19 cellular contexts compared by ENCODE assay signal in the genomic region with DNA sequence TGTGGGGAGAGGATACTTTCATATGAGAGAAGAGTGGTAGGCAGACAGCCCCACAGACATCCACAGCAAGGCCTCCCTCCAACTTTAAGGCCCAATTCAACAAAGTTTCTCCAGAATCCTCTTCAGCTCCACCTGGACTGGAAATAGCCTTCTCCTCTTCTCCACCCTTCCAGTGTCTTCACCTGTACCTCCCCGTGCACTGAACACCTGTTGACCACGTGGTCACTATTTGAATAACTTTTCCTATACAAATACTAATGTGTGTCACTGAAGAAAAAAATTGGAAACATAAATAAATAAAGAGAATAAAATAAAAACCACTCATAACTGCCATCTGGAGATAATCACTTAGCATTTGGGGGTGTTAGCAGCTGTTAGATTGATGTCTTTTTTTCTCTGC. TPM values are rescaled to one million over a fixed set of nuclear protein-coding genes. Genes with fewer than 3 reads are reported as not detected.
DNase-seq lines count a peak whose midpoint lies in the region; ATAC-seq and TF ChIP-seq lines count a peak whose summit lies in the region.
"Had no signal": no experiment of that assay in that cellular context is flagged by ENCODE, and none has a peak within 500 bp of the region (broad histone marks: within the 10 kb centered on the region; RNA-seq: fewer than 3 reads in every experiment).

No MANE protein-coding gene starts in this region.

- 70% methylated on average over 2 of the region's 2 CpGs; no CpG with 5 or more reads in 1 of the 2 experiments for WGBS in endodermal cell (ENCODE audit: insufficient coverage in 1 of 2, insufficient read length in 1 of 2), 2 experiments
- 25 to 50% (median 27%) methylated on average over 2 of the region's 2 CpGs for WGBS in stomach, 5 donors

- no peak overlapping the region for H3K9ac ChIP-seq in endodermal cell (ENCODE audit: extremely low read depth, low read length, poor library complexity, severe bottlenecking)

- H3K27me3 ChIP-seq in cardiac muscle cell (no peaks in the 10 kb centered on the region), endodermal cell (ENCODE audit: control insufficient read depth, insufficient read depth, low read length, poor library complexity, severe bottlenecking) (no peaks in the 10 kb centered on the region), stomach (no peaks in the 10 kb centered on the region)
- H3K27me3 ChIP-seq: spleen had no signal

- H3K27ac Mint-ChIP-seq in endodermal cell = peak overlapping the region; percentile 93
- H3K27ac Mint-ChIP-seq: dendritic cell treated with granulocyte-macrophage colony-stimulating factor and Interleukin-4, amounts not matched to agents 40 ng/mL and 50 ng/mL, for 4 days had no signal

- H3K4me3 ChIP-seq in cardiac muscle cell = no peak overlapping the region
- H3K4me3 ChIP-seq in endodermal cell (ENCODE audit: low read length) = no peak overlapping the region
- H3K4me3 ChIP-seq in stomach = no peak overlapping the region
- H3K4me3 ChIP-seq: lower lobe of right lung, spleen had no signal

- H3K9me3 Mint-ChIP-seq in endodermal cell = no peaks in the 10 kb centered on the region
- H3K9me3 Mint-ChIP-seq: CD4-positive, alpha-beta memory T cell; dendritic cell treated with granulocyte-macrophage colony-stimulating factor and Interleukin-4, amounts not matched to agents 40 ng/mL and 50 ng/mL, for 4 days; naive thymus-derived CD8-positive, alpha-beta T cell had no signal

- H3K4me3 Mint-ChIP-seq in endodermal cell = no peak overlapping the region
- H3K4me3 Mint-ChIP-seq: CD4-positive, alpha-beta memory T cell; dendritic cell treated with granulocyte-macrophage colony-stimulating factor and Interleukin-4, amounts not matched to agents 40 ng/mL and 50 ng/mL, for 4 days; naive thymus-derived CD8-positive, alpha-beta T cell had no signal

- H3K4me1 ChIP-seq in cardiac muscle cell (ENCODE audit: low read depth) (peaks cover 77% of the 10 kb centered on the region), endodermal cell (ENCODE audit: control insufficient read depth, insufficient read depth, low read length) (peaks cover 26% of the 10 kb centered on the region), stomach (peaks cover 0 to 43% (median 26%) of the 10 kb centered on the region in 4 donors)
- H3K4me1 ChIP-seq: lower lobe of right lung had no signal

- TF ChIP-seq POLR2A in stomach (IDR thresholded peaks at IDR 0.05) = no peak

- TF ChIP-seq CTCF in cardiac muscle cell (IDR thresholded peaks at IDR 0.05; ENCODE audit: low read depth, low read length) = no peak
- no peak for TF ChIP-seq CTCF in endodermal cell (conservative IDR thresholded peaks at IDR 0.05)
- no peak for TF ChIP-seq CTCF in stomach (IDR thresholded peaks at IDR 0.05)

- no peaks in the 10 kb centered on the region for H3K27me3 Mint-ChIP-seq in endodermal cell (ENCODE audit: insufficient read depth)
- H3K27me3 Mint-ChIP-seq: CD4-positive, alpha-beta memory T cell; dendritic cell treated with granulocyte-macrophage colony-stimulating factor and Interleukin-4, amounts not matched to agents 40 ng/mL and 50 ng/mL, for 4 days; naive thymus-derived CD8-positive, alpha-beta T cell; progenitor cell of endocrine pancreas had no signal

- TF ChIP-seq EP300 in stomach (IDR thresholded peaks at IDR 0.05) = no peak

- no peak for ATAC-seq in left cardiac atrium
- no peak for ATAC-seq in HG03442 (IDR thresholded peaks at IDR 0.05; ENCODE audit: unreplicated experiment)
- no peak for ATAC-seq in HG03025 (IDR thresholded peaks at IDR 0.05; ENCODE audit: low FRiP score, unreplicated experiment)
- ATAC-seq: lower lobe of right lung; naive thymus-derived CD8-positive, alpha-beta T cell had no signal

- H3K4me1 Mint-ChIP-seq in endodermal cell = peaks cover 70% of the 10 kb centered on the region

- DNase-seq in cardiac muscle cell (ENCODE audit: low read depth in 1 of 2, low spot score in 1 of 2) (no peak), left cardiac atrium (no peak), NCI-H146 treated with DMSO at 0.1 percent for 48 hours (lab: John Stamatoyannopoulos, UW; ENCODE audit: unreplicated experiment) (peak; percentile 56), endodermal cell (no peak), stomach (no peak), middle frontal gyrus (ENCODE audit: extremely low spot score, low spot score) (no peak)
- DNase-seq: activated CD4-positive, alpha-beta T cell treated with anti-CD3 and anti-CD28 coated beads for 1 hour; CD4-positive, alpha-beta memory T cell; DND-41; KG1; lower lobe of right lung; naive thymus-derived CD8-positive, alpha-beta T cell; NK-92 treated with Interleukin-12 subunit alpha and Interleukin-12 subunit beta, amount 100 ng/mL, for 24 hours; spleen; stimulated activated CD8-positive, alpha-beta memory T cell treated with anti-CD3 and anti-CD28 coated beads, Interleukin-4, amount 100 ng/mL, for 48 hours had no signal

- H3K36me3 ChIP-seq in cardiac muscle cell (no peaks in the 10 kb centered on the region), endodermal cell (ENCODE audit: control insufficient read depth, insufficient read depth, low read length) (no peaks in the 10 kb centered on the region), stomach (no peaks in the 10 kb centered on the region)
- H3K36me3 ChIP-seq: lower lobe of right lung, spleen had no signal

- peak overlapping the region; percentile 97 for H3K27ac ChIP-seq in cardiac muscle cell
- no peak overlapping the region for H3K27ac ChIP-seq in endodermal cell (ENCODE audit: low read depth, low read length)
- H3K27ac ChIP-seq in stomach = peak overlapping the region in 3 of 5 donors; percentile 50 to 83 (median 62)
- H3K27ac ChIP-seq: lower lobe of right lung, spleen had no signal

- no peaks in the 10 kb centered on the region for H3K36me3 Mint-ChIP-seq in endodermal cell (ENCODE audit: low read depth)
- H3K36me3 Mint-ChIP-seq: naive thymus-derived CD8-positive, alpha-beta T cell had no signal

- no peaks in the 10 kb centered on the region for H3K9me3 ChIP-seq in cardiac muscle cell (ENCODE audit: low read depth)
- no peaks in the 10 kb centered on the region for H3K9me3 ChIP-seq in endodermal cell (ENCODE audit: control insufficient read depth, low read length)
- H3K9me3 ChIP-seq in stomach = no peaks in the 10 kb centered on the region
- H3K9me3 ChIP-seq: lower lobe of right lung had no signal

- intact Hi-C loops in left cardiac atrium (cut with DNase I) = no loop called here
- intact Hi-C loops in stomach (cut with DNase I; ENCODE audit: low total_unique reads) = no loop called here

RNA-seq across cellular contexts. Expression of gene CCNL1, which starts 52.9 kb away (rescaled TPM):
- total RNA-seq in cardiac muscle cell (142 and 223 TPM in 2 replicates), left cardiac atrium (10 to 100 TPM; 44.9 to 64.2 TPM), endodermal cell (100 to 1,000 TPM in 1 of 2 donors, 10 to 100 TPM in 1; 97.4 to 128 TPM), stomach (100 to 1,000 TPM in 4 of 5 donors, 10 to 100 TPM in 1; 63.1 to 484 (median 434) TPM)
- polyA plus RNA-seq in cardiac muscle cell (87.6 and 101 TPM in 2 replicates), stomach (10 to 100 TPM; 14.0 to 74.3 (median 28.9) TPM)
- 100 TPM for polyA plus RNA-seq in endodermal cell (2013, experiment 1 of 2)
- polyA plus RNA-seq in endodermal cell (2013, experiment 2 of 2) = 80.9 TPM
